Comparison of ENCODE assay signal across 26 cellular contexts in the genomic region with DNA sequence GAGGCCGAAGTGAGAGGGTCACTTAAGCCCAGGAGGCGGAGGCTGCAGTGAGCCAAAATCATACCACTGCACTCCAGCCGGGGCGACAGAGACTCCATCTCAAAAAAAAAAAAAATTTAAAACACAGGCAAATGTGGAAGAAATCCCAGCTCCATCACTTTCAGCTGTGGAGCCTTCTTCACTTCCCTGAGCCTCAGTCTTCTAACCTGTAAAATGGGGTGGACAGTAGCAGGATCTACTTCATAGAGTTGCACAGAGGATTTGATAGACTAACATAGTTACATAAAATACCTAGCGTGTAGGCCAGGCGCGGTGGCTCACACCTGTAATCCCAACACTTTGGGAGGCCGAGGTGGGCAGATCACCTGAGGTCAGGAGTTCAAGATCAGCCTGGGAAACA.
"Had no signal": no experiment of that assay in that cellular context is flagged by ENCODE, and none has a peak within 500 bp of the region (broad histone marks: within the 10 kb centered on the region; RNA-seq: fewer than 3 reads in every experiment).

No MANE protein-coding gene starts in this region.

- H3K4me1 ChIP-seq: suprapubic skin, testis, thyroid gland, tibial artery, tibial nerve, transverse colon, upper lobe of left lung, upper lobe of right lung, uterus, vagina had no signal

- H3K9me3 ChIP-seq: testis, thyroid gland, tibial artery, transverse colon, upper lobe of right lung, uterus, vagina had no signal

- H3K4me3 ChIP-seq: stomach, suprapubic skin, testis, thoracic aorta, thyroid gland, tibial artery, tibial nerve, transverse colon, upper lobe of left lung, upper lobe of right lung, uterus, vagina had no signal

- H3K27me3 ChIP-seq: stomach, suprapubic skin, testis, thyroid gland, tibial artery, tibial nerve, transverse colon, upper lobe of left lung, upper lobe of right lung, uterus, vagina had no signal

- ATAC-seq: stimulated activated memory B cell treated with anti-CD40 and anti-IgM and Interleukin-4, amounts not matched to agents 10 μg/mL and 1 μg/mL and 100 μg/mL, for 72 hours; stimulated activated naive B cell treated with anti-CD40 and anti-IgM and Interleukin-4, amounts not matched to agents 10 μg/mL and 1 μg/mL and 100 μg/mL, for 72 hours; stimulated activated naive CD8-positive, alpha-beta T cell treated with anti-CD3 and anti-CD28 coated beads, Interleukin-15, amount 100 ng/mL, for 72 hours; stimulated activated naive CD8-positive, alpha-beta T cell treated with anti-CD3 and anti-CD28 coated beads, Interleukin-15, Interleukin-2, amounts not matched to agents 100 U/mL and 50 U/mL, for 24 hours had no signal

- FAIRE-seq: urothelium cell line had no signal

- H3K36me3 ChIP-seq: stomach, suprapubic skin, thoracic aorta, thyroid gland, tibial artery, tibial nerve, transverse colon, upper lobe of left lung, upper lobe of right lung, uterus, vagina had no signal

- DNase-seq: stimulated activated CD4-positive, alpha-beta T cell treated with anti-CD3 and anti-CD28 coated beads, Interleukin-2, amount 100 ng/mL, for 48 hours; stimulated activated CD4-positive, alpha-beta T cell treated with anti-CD3 and anti-CD28 coated beads, Interleukin-4, amount 100 ng/mL, for 1 hour; stimulated activated CD4-positive, alpha-beta T cell treated with anti-CD3 and anti-CD28 coated beads, Interleukin-4, amount 100 ng/mL, for 24 hours; stimulated activated CD4-positive, alpha-beta T cell treated with anti-CD3 and anti-CD28 coated beads, Interleukin-4, amount 100 ng/mL, for 4 hours; stimulated activated CD8-positive, alpha-beta memory T cell treated with anti-CD3 and anti-CD28 coated beads, Interleukin-4, amount 100 ng/mL, for 48 hours; stimulated activated naive B cell treated with anti-CD40 and anti-IgM and Interleukin-4, amounts not matched to agents 10 μg/mL and 1 μg/mL and 100 μg/mL, for 72 hours; stimulated activated naive CD4-positive, alpha-beta T cell; stimulated activated naive CD4-positive, alpha-beta T cell treated with Interleukin-2 at 50 U/mL for 16 hours; stimulated activated naive CD8-positive, alpha-beta T cell treated with anti-CD3 and anti-CD28 coated beads, Interleukin-15, amount 100 ng/mL, for 72 hours; stimulated activated naive CD8-positive, alpha-beta T cell treated with anti-CD3 and anti-CD28 coated beads, Interleukin-15, Interleukin-2, amounts not matched to agents 100 U/mL and 50 U/mL, for 24 hours; stomach; substantia nigra; testis; thyroid gland; tibial artery; transverse colon; trophoblast cell; upper lobe of left lung; upper lobe of right lung; uterus had no signal

- H3K27ac ChIP-seq: stomach, suprapubic skin, testis, thoracic aorta, thyroid gland, tibial artery, tibial nerve, transverse colon, upper lobe of left lung, upper lobe of right lung, uterus, vagina had no signal
